8 cellular contexts compared by ENCODE assay signal in the genomic region with DNA sequence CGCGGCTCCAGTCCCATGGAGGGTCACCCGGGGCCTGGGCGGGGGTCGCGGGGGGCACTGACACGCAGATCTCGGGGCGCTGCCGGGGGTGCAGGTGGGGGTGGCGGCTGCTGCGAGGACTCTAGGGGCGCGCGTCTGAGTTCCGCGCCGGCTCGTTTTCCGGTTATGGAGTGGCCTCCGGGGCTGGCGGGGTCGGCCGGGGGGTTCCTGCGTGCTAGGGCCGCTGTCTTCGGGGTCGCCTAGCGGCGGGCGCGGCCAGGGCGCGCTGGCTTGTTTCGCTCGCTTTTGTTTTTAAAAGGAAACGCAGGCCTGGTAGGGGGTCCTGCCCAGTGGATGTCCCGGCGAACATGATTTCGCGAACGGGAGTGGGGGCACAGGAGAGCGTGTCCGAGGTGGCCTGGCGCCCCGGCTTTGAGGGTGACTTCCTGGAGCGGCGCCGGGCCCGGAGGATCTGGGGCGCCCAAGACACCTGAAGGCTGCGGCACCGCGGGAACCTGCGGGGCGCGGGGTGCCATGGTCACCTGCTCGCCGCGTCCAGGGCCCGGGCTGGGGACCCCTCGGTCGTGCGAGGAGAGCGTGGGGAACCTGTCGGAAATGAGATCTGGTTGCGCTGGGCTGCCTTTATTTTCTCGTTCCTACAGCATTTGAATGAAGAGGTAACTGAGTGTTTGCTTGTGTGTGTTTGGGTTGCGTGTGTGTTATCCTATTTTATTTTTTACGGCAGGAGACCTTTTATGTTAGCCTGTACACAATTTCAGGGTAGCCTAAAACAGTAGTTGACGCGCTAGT. TPM values are rescaled to one million over a fixed set of nuclear protein-coding genes. Genes with fewer than 3 reads are reported as not detected.
DNase-seq lines count a peak whose midpoint lies in the region; ATAC-seq, FAIRE-seq and TF ChIP-seq lines count a peak whose summit lies in the region.

No MANE protein-coding gene starts in this region.

- POLR2A ChIA-PET in GM12878 (lab: Charles Lee), result no interaction called here

- RAD21 ChIA-PET in GM12878 (lab: Charles Lee; ENCODE audit: unreplicated experiment), result no interaction called here

- intact Hi-C loops in GM12878 (cut with micrococcal nuclease; ENCODE audit: unreplicated experiment) (no loop called here), kidney (cut with DNase I) (loop anchor here (10.0 kb wide), 1 partner anchor 52 kb away; no protein-coding TSS in a partner anchor)

- H3K9ac ChIP-seq in GM12878 (ENCODE audit: control insufficient read depth, insufficient read depth, low read length) (peak overlapping the region; percentile 73), kidney (ENCODE audit: low read length in 2 of 2) (peak overlapping the region; percentile 91 to 94)

- H3K9me3 ChIP-seq in GM12878 (replicated peaks; ENCODE audit: control insufficient read depth, insufficient read depth, low read length), result no peaks in the 10 kb centered on the region
- no peaks in the 10 kb centered on the region for H3K9me3 ChIP-seq in kidney (ENCODE audit: control insufficient read depth in 1 of 2, low read length in 2 of 2)

- WGBS in GM12878 (ENCODE audit: insufficient coverage, insufficient replicate concordance, low lambda C conversion rate, missing lambda C conversion rate), result under 1% methylated on average over 68 of the region's 72 CpGs

- peak overlapping the region; percentile 99 for H3K4me2 ChIP-seq in GM12878 (ENCODE audit: control insufficient read depth, insufficient read depth)

- no peaks in the 10 kb centered on the region; a peak in 1 of 4 replicates for H3K27me3 ChIP-seq in GM12878 (replicated peaks in 1 of 2; ENCODE audit: control insufficient read depth in 2 of 2, insufficient read depth in 2 of 2, low read length in 1 of 2)

- TF ChIP-seq RAD21 in GM12878 (IDR thresholded peaks at IDR 0.05; ENCODE audit: insufficient read depth, low read depth, low read length), result no peak

- peak overlapping the region; percentile 77 for H2AFZ ChIP-seq in GM12878 (ENCODE audit: control insufficient read depth, low read depth, low read length)

- H3K4me1 ChIP-seq in GM12878 (ENCODE audit: control insufficient read depth, insufficient read depth, low read length) (peaks cover 11% of the 10 kb centered on the region), kidney (ENCODE audit: control insufficient read depth in 1 of 2, insufficient read depth in 1 of 2, low read depth in 1 of 2, low read length in 2 of 2) (peaks cover 0 to 3% of the 10 kb centered on the region in 2 donors)

- no peak for TF ChIP-seq POLR2A in GM12878 (IDR thresholded peaks at IDR 0.05; ENCODE audit: low read depth, low read length)

- FAIRE-seq in GM12878 (lab: Jason Lieb, UNC) (no peak), kidney (lab: Jason Lieb, UNC) (no peak)

- H3K36me3 ChIP-seq in GM12878 (ENCODE audit: control insufficient read depth in 2 of 2, insufficient read depth in 2 of 2, low read length in 1 of 2) (no peaks in the 10 kb centered on the region), kidney (ENCODE audit: control insufficient read depth in 1 of 2, insufficient read depth in 2 of 2, low read length in 2 of 2) (peaks cover 0 to 10% of the 10 kb centered on the region in 2 donors)

- BruUV-seq in GM12878 (replicated peaks; lab: Mats Ljungman, UMichigan), result no TSS peak

- H3K27ac ChIP-seq in GM12878 (ENCODE audit: control insufficient read depth, insufficient read depth) (no peak overlapping the region), kidney (ENCODE audit: low read depth in 2 of 2, low read length in 2 of 2) (peak overlapping the region; percentile 96 to 97)

- DNase-seq in GM12878 (ENCODE audit: low read depth, low spot score) (no peak), kidney (peak; percentile 86), occipital lobe (lab: John Stamatoyannopoulos, UW) (no peak)
- DNase-seq in stimulated activated CD4-positive, alpha-beta T cell treated with anti-CD3 and anti-CD28 coated beads, Interleukin-4, amount 100 ng/mL, for 4 hours, result peak; percentile 30 to 40

- H3K79me2 ChIP-seq in GM12878 (ENCODE audit: control insufficient read depth, insufficient read depth, low read length), result no peaks in the 10 kb centered on the region

- in situ Hi-C loops in GM12878 (cut with MboI), result no loop called here

- no peak for TF ChIP-seq EP300 in GM12878 (IDR thresholded peaks at IDR 0.05; ENCODE audit: borderline replicate concordance in 1 of 2, control insufficient read depth in 1 of 2, low read depth in 2 of 2, low read length in 2 of 2)

- TF ChIP-seq CTCF in GM12878 (IDR thresholded peaks at IDR 0.05 in 2 of 3, conservative IDR thresholded peaks at IDR 0.05 in 1 of 3; ENCODE audit: control insufficient read depth in 2 of 3, extremely low read depth in 1 of 3, insufficient read depth in 1 of 3, low read depth in 3 of 3, low read length in 3 of 3), result no peak
- no peak for TF ChIP-seq CTCF in kidney (IDR thresholded peaks at IDR 0.05; ENCODE audit: borderline replicate concordance, extremely low read depth, insufficient read depth)

- ATAC-seq in GM18511 (IDR thresholded peaks at IDR 0.05; ENCODE audit: unreplicated experiment) (peak; percentile 40), HG02885 (IDR thresholded peaks at IDR 0.05; ENCODE audit: poor library complexity, unreplicated experiment) (peak; percentile 27), SK-N-SH treated with all-trans-retinoic acid at 6 μM for 48 hours (peak; percentile 3; the same call in 1 of the 3 replicates), GM12878 (peak; percentile 57), HG03520 (IDR thresholded peaks at IDR 0.05; ENCODE audit: unreplicated experiment) (no peak)

- CTCF ChIA-PET in GM12878 (lab: Yijun Ruan, JAX), result no interaction called here

- no peaks in the 10 kb centered on the region for H4K20me1 ChIP-seq in GM12878 (ENCODE audit: control insufficient read depth, insufficient read depth)

- SMC1A ChIA-PET in GM12878 (lab: Charles Lee; ENCODE audit: uncharacterized antibody, unreplicated experiment), result interaction anchor here (1.2 to 1.3 kb wide), 2 partner anchors 25 to 142 kb away, joined by 3 to 4 read pairs; no protein-coding TSS in a partner anchor

- H3K4me3 ChIP-seq in GM12878 (peak overlapping the region; percentile 83), kidney (ENCODE audit: low read length in 2 of 2) (peak overlapping the region; percentile 88 to 95)

TF ChIP-seq in SK-N-SH treated with all-trans-retinoic acid at 6 μM for 48 hours, 23 proteins besides CTCF, POLR2A, EP300 and RAD21:
- TF ChIP-seq TCF4 (CRISPR knock-in tag; IDR thresholded peaks at IDR 0.05; ENCODE audit: borderline replicate concordance) (no peak), ESRRG (CRISPR knock-in tag; IDR thresholded peaks at IDR 0.05) (no peak), ISL1 (CRISPR knock-in tag; IDR thresholded peaks at IDR 0.05) (no peak)
- TF ChIP-seq, protein P1, sequence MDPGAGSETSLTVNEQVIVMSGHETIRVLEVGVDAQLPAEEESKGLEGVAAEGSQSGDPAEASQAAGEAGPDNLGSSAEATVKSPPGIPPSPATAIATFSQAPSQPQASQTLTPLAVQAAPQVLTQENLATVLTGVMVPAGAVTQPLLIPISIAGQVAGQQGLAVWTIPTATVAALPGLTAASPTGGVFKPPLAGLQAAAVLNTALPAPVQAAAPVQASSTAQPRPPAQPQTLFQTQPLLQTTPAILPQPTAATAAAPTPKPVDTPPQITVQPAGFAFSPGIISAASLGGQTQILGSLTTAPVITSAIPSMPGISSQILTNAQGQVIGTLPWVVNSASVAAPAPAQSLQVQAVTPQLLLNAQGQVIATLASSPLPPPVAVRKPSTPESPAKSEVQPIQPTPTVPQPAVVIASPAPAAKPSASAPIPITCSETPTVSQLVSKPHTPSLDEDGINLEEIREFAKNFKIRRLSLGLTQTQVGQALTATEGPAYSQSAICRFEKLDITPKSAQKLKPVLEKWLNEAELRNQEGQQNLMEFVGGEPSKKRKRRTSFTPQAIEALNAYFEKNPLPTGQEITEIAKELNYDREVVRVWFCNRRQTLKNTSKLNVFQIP (CRISPR knock-in tag; IDR thresholded peaks at IDR 0.05; ENCODE audit: borderline replicate concordance, low read depth), result no peak

TF ChIP-seq in GM12878, 131 proteins besides CTCF, POLR2A, EP300 and RAD21:
- TF ChIP-seq SREBF2 (IDR thresholded peaks at IDR 0.05; ENCODE audit: low read length) (no peak), HDAC6 (IDR thresholded peaks at IDR 0.05; ENCODE audit: unreplicated experiment) (peak; percentile 32), CBFB (IDR thresholded peaks at IDR 0.05; ENCODE audit: low read depth) (no peak)

RNA-seq across cellular contexts. Expression of a gene that starts 0.6 kb away (rescaled TPM):
- total RNA-seq in GM12878 (2013; cell fraction: nucleolus; rRNA removed), result 2.2 and 2.7 TPM in 2 replicates
- 3.1 and 3.4 TPM in 2 replicates for total RNA-seq in GM12878 (2014; rRNA removed)
- 3.4 TPM in 2 replicates for total RNA-seq in GM12878 (2014; rRNA removed; fragmentation: Illumina TruSeq; extraction: Trizol)
- total RNA-seq in GM12878 (2021), result 8.6 and 10.1 TPM in 2 replicates
- 1.5 TPM for polyA plus RNA-seq in GM12878 (2011; ENCODE audit: low read depth)
- 2.7 and 4.7 TPM in 2 replicates for polyA plus RNA-seq in GM12878 (2011; rRNA removed)
- polyA plus RNA-seq in GM12878 (2011; cell fraction: cytosol; rRNA removed), result 3.7 TPM in 2 replicates
- 8.2 and 8.8 TPM in 2 replicates for polyA plus RNA-seq in GM12878 (2011; cell fraction: nucleus; rRNA removed)
- polyA plus RNA-seq in GM12878 (2012), result 2.3 and 3.3 TPM in 2 replicates
- 6.5 and 7.8 TPM in 2 replicates for polyA plus RNA-seq in GM12878 (2014; fragmentation: Illumina TruSeq; extraction: Trizol)
- polyA plus RNA-seq in GM12878 (2014; fragmentation: Nextera tagmentation; extraction: Ambion mirVana), result 1 to 10 TPM in 1 of 2 experiments, under 1 TPM in 1; 0.52 to 1.2 TPM
- polyA plus RNA-seq in GM12878 (2014; rRNA removed), result 5.4 and 6.4 TPM in 2 replicates
- 1 to 10 TPM; 3.8 to 3.9 TPM for polyA plus RNA-seq in GM12878 (2016; fragmentation: Nextera tagmentation; extraction: Ambion mirVana)
- polyA minus RNA-seq in GM12878 (2011; rRNA and poly(A)+ RNA removed), result 3.9 and 4.6 TPM in 2 replicates
- 3.6 TPM in 2 replicates for polyA minus RNA-seq in GM12878 (2011; cell fraction: cytosol; rRNA and poly(A)+ RNA removed)
- 3.4 and 6.3 TPM in 2 replicates for polyA minus RNA-seq in GM12878 (2011; cell fraction: nucleus; rRNA and poly(A)+ RNA removed)
- total RNA-seq in kidney, result 178 TPM
- polyA plus RNA-seq in kidney (ENCODE audit: insufficient read depth, low read depth, low replicate concordance), result 43.1 TPM
- 9.8 TPM for total RNA-seq in occipital lobe

Comparison
In these comparisons a context has a peak if more than half of its experiments do, and no peak if none do; other contexts are left out.
1. DNase-seq: peak in kidney (single experiment) and stimulated activated CD4-positive, alpha-beta T cell treated with anti-CD3 and anti-CD28 coated beads, Interleukin-4, amount 100 ng/mL, for 4 hours (2 of 2); none in GM12878 (single experiment) and occipital lobe (single experiment).
2. RNA of a gene that starts 0.6 kb away (total RNA-seq): 178 TPM in kidney (single experiment); 9.8 TPM in occipital lobe (single experiment) and 2.2 to 10.1 TPM in GM12878; every median in the first group is over 10 times any median in the second.